ENCODE assay signal across 8 cellular contexts in the genomic region with DNA sequence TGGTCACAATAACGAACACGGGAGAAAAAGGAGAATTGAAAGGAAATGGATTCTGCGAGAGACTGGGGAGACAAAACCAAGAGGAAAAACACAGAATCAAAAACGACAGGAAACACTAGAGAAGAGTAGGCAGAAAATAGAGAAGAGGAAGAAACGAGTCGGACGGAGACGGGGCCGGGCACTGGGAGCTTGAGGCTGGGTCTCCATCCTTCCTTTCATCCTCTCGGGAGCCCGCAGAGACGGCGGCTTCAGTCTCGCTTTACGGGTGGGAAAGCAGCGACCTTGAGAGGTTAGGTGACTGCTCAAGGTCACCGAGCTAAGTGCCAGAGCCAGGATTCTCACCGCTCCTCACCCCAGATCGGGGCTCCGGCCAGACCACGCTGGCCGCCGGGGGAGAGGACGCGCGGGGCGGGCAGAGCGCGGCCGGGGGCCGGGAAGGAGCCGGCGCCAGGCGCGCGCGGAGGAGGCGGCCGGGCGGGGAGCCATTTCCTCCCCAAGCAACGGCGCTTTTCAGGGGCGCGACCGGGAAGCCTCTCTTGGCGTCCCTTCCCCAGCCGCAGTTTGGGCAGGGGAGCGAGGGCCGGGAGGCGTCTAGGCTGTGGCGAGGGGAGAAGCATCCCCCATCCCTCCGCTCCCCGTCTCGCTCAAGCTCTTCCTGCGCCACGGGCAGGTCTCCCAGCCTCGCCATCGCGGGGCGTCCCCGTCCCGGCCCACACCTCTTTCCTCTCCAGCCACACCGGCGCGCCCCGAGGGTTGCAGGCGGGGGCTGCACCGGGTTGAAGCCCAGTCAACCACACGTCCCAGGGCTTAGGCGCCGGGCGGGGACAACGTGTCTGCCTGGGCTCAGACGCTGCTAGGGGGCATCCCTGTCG. TPM values are rescaled to one million over a fixed set of nuclear protein-coding genes. Genes with fewer than 3 reads are reported as not detected.
DNase-seq lines count a peak whose midpoint lies in the region; ATAC-seq, FAIRE-seq and TF ChIP-seq lines count a peak whose summit lies in the region.

No MANE protein-coding gene starts in this region.

- CTCF ChIA-PET in AG04450 (lab: Charles Lee) = interaction anchor here (1.2 kb wide), 1 partner anchor 330 kb away, joined by 3 read pairs; no protein-coding TSS in a partner anchor

- no peaks in the 10 kb centered on the region for H3K36me3 ChIP-seq in OCI-LY3 (replicated peaks; ENCODE audit: low read depth, low read length)
- H3K36me3 ChIP-seq in pancreas = no peaks in the 10 kb centered on the region

- H3K27ac Mint-ChIP-seq in activated naive CD8-positive, alpha-beta T cell = peak overlapping the region; percentile 59

- H3K9me3 Mint-ChIP-seq in activated naive CD8-positive, alpha-beta T cell (ENCODE audit: low read depth) = no peaks in the 10 kb centered on the region

- H3K4me1 Mint-ChIP-seq in activated naive CD8-positive, alpha-beta T cell (ENCODE audit: low read depth) = peaks cover 14% of the 10 kb centered on the region

- no peak for FAIRE-seq in pancreas (lab: Jason Lieb, UNC)

- H4K20me1 ChIP-seq in OCI-LY3 (ENCODE audit: insufficient read depth, low read length) = no peaks in the 10 kb centered on the region

- peaks cover 11% of the 10 kb centered on the region; the same call in 1 of the 2 replicates for H3K4me1 ChIP-seq in OCI-LY3 (ENCODE audit: low read length)
- H3K4me1 ChIP-seq in pancreas = peaks cover 0 to 6% (median 4%) of the 10 kb centered on the region in 3 donors

- DNase-seq in AG04450 (ENCODE audit: low read depth, low spot score) (no peak), cardiac septum (ENCODE audit: low spot score) (peak; percentile 80), pancreas (peak in 4 of 6 donors; percentile 9 to 77 (median 40)), NCI-H226 (no peak)

- peak overlapping the region; percentile 82 for H3K4me2 ChIP-seq in OCI-LY3 (ENCODE audit: low read length)

- H3K9ac ChIP-seq in OCI-LY3 (ENCODE audit: low read length) = peak overlapping the region; percentile 60

- POLR2A ChIA-PET in AG04450 (lab: Yijun Ruan, JAX) = no interaction called here

- TF ChIP-seq CTCF in AG04450 (IDR thresholded peaks at IDR 0.05; ENCODE audit: low read depth, low read length) (no peak), OCI-LY3 (IDR thresholded peaks at IDR 0.05; ENCODE audit: low read depth, low read length) (no peak), pancreas (IDR thresholded peaks at IDR 0.05) (no peak)

- H3K27ac ChIP-seq in AG04450 (ENCODE audit: low read depth, low read length) = no peak overlapping the region
- no peak overlapping the region for H3K27ac ChIP-seq in OCI-LY3 (ENCODE audit: low read length)
- H3K27ac ChIP-seq in pancreas = no peak overlapping the region

- H3K27me3 ChIP-seq in AG04450 (ENCODE audit: control insufficient read depth, insufficient read depth, low read length) = peaks cover 31% of the 10 kb centered on the region
- no peaks in the 10 kb centered on the region for H3K27me3 ChIP-seq in OCI-LY3 (ENCODE audit: low read depth, low read length)
- peaks cover 0 to 7% (median 2%) of the 10 kb centered on the region in 4 donors for H3K27me3 ChIP-seq in pancreas

- peak; percentile 68 for ATAC-seq in GM18511 (IDR thresholded peaks at IDR 0.05; ENCODE audit: unreplicated experiment)
- peak; percentile 63 for ATAC-seq in HG03039 (IDR thresholded peaks at IDR 0.05; ENCODE audit: unreplicated experiment)
- peak; percentile 24 to 75 (median 70) for ATAC-seq in pancreas

- H3K4me3 ChIP-seq in AG04450 (ENCODE audit: low read depth, low read length) (peak overlapping the region; percentile 64), OCI-LY3 (ENCODE audit: low read length) (peak overlapping the region; percentile 87), pancreas (peak overlapping the region; percentile 4 to 43 (median 22))

- H3K79me2 ChIP-seq in OCI-LY3 (ENCODE audit: low read length) = no peaks in the 10 kb centered on the region

- H3K4me3 Mint-ChIP-seq in activated naive CD8-positive, alpha-beta T cell = peak overlapping the region; percentile 92

- peak overlapping the region; percentile 34 for H2AFZ ChIP-seq in OCI-LY3 (ENCODE audit: low read depth, low read length)

- intact Hi-C loops in cardiac septum (cut with DNase I) = no loop called here
- intact Hi-C loops in pancreas (cut with DNase I) = no loop called here

- 1% methylated on average over 62 to 75 of the region's 75 CpGs for WGBS in pancreas, 2 donors

- H3K9me3 ChIP-seq in AG04450 (ENCODE audit: control insufficient read depth, insufficient read depth, low read length) (no peaks in the 10 kb centered on the region), OCI-LY3 (ENCODE audit: insufficient read depth, low read length) (no peaks in the 10 kb centered on the region), pancreas (no peaks in the 10 kb centered on the region)

- peaks cover 41% of the 10 kb centered on the region for H3K27me3 Mint-ChIP-seq in activated naive CD8-positive, alpha-beta T cell

- H3K36me3 Mint-ChIP-seq in activated naive CD8-positive, alpha-beta T cell = no peaks in the 10 kb centered on the region

RNA-seq across cellular contexts. Expression of gene MAP3K7, which starts 24.0 kb away (rescaled TPM):
- polyA plus RNA-seq in AG04450 (2011; rRNA removed) (40.1 and 52.4 TPM in 2 replicates), pancreas (10 to 100 TPM in 1 of 2 donors, 1 to 10 TPM in 1; 5.9 to 10.5 TPM)
- 27.6 and 40.8 TPM in 2 replicates for polyA minus RNA-seq in AG04450 (2011; rRNA and poly(A)+ RNA removed)
- total RNA-seq in cardiac septum (23.9 TPM), pancreas (10 to 100 TPM in 1 of 6 donors, 1 to 10 TPM in 5; 4.9 to 13.2 (median 7.4) TPM)

Comparison
In these comparisons a context has a peak if more than half of its experiments do, and no peak if none do; other contexts are left out.
1. DNase-seq: peak in cardiac septum (single experiment) and pancreas (4 of 6); none in AG04450 (single experiment) and NCI-H226 (single experiment).
2. H3K4me3 ChIP-seq: peak in every context shown above with its lines; median percentile 87 in OCI-LY3; 64 in AG04450; 22 in pancreas.
3. Peak in every context shown above with its lines, with median percentiles within 50 percentile points of each other: ATAC-seq.